In the genomic region with DNA sequence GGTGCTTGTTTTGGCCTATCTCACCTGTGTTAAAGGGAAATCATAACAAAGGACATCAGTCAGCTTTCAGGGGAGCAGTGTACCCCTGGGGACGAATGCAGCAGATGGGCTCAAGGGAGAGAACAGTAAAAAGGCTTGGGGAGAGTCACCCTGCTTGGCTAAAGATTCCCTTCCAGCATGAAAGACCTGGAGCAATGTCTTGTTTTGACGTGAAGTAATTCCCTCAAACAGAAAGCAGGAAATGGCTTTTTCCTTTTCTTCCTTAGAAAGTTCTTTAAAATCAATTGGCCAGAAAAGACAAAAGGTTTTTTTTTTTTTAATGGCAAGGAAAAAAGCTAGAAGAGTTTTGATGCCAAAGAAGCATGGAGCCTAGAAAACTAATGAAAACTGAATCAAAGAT, we compare ENCODE assay signal across 1 cellular context.
TF ChIP-seq lines count a peak whose summit lies in the region.

No MANE protein-coding gene starts in this region.

TF ChIP-seq in GM23338, 12 proteins besides CTCF, POLR2A, EP300 and RAD21:
- TF ChIP-seq, protein P1, sequence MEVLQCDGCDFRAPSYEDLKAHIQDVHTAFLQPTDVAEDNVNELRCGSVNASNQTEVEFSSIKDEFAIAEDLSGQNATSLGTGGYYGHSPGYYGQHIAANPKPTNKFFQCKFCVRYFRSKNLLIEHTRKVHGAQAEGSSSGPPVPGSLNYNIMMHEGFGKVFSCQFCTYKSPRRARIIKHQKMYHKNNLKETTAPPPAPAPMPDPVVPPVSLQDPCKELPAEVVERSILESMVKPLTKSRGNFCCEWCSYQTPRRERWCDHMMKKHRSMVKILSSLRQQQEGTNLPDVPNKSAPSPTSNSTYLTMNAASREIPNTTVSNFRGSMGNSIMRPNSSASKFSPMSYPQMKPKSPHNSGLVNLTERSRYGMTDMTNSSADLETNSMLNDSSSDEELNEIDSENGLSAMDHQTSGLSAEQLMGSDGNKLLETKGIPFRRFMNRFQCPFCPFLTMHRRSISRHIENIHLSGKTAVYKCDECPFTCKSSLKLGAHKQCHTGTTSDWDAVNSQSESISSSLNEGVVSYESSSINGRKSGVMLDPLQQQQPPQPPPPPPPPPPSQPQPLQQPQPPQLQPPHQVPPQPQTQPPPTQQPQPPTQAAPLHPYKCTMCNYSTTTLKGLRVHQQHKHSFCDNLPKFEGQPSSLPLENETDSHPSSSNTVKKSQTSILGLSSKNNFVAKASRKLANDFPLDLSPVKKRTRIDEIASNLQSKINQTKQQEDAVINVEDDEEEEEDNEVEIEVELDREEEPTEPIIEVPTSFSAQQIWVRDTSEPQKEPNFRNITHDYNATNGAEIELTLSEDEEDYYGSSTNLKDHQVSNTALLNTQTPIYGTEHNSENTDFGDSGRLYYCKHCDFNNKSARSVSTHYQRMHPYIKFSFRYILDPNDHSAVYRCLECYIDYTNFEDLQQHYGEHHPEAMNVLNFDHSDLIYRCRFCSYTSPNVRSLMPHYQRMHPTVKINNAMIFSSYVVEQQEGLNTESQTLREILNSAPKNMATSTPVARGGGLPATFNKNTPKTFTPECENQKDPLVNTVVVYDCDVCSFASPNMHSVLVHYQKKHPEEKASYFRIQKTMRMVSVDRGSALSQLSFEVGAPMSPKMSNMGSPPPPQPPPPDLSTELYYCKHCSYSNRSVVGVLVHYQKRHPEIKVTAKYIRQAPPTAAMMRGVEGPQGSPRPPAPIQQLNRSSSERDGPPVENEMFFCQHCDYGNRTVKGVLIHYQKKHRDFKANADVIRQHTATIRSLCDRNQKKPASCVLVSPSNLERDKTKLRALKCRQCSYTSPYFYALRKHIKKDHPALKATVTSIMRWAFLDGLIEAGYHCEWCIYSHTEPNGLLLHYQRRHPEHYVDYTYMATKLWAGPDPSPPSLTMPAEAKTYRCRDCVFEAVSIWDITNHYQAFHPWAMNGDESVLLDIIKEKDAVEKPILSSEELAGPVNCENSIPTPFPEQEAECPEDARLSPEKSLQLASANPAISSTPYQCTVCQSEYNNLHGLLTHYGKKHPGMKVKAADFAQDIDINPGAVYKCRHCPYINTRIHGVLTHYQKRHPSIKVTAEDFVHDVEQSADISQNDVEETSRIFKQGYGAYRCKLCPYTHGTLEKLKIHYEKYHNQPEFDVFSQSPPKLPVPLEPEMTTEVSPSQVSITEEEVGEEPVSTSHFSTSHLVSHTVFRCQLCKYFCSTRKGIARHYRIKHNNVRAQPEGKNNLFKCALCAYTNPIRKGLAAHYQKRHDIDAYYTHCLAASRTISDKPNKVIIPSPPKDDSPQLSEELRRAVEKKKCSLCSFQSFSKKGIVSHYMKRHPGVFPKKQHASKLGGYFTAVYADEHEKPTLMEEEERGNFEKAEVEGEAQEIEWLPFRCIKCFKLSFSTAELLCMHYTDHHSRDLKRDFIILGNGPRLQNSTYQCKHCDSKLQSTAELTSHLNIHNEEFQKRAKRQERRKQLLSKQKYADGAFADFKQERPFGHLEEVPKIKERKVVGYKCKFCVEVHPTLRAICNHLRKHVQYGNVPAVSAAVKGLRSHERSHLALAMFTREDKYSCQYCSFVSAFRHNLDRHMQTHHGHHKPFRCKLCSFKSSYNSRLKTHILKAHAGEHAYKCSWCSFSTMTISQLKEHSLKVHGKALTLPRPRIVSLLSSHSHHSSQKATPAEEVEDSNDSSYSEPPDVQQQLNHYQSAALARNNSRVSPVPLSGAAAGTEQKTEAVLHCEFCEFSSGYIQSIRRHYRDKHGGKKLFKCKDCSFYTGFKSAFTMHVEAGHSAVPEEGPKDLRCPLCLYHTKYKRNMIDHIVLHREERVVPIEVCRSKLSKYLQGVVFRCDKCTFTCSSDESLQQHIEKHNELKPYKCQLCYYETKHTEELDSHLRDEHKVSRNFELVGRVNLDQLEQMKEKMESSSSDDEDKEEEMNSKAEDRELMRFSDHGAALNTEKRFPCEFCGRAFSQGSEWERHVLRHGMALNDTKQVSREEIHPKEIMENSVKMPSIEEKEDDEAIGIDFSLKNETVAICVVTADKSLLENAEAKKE (CRISPR knock-in tag; IDR thresholded peaks at IDR 0.05), result no peak
- no peak for TF ChIP-seq NANOG (IDR thresholded peaks at IDR 0.05; ENCODE audit: borderline replicate concordance)
- no peak for TF ChIP-seq JUNB (IDR thresholded peaks at IDR 0.05; ENCODE audit: unreplicated experiment)
- no peak for TF ChIP-seq POLR2AphosphoS5 (IDR thresholded peaks at IDR 0.05; ENCODE audit: low read depth)
- TF ChIP-seq ZNF331 (CRISPR knock-in tag; IDR thresholded peaks at IDR 0.05; ENCODE audit: low read depth), result no peak
- no peak for TF ChIP-seq EZH2phosphoT487 (IDR thresholded peaks at IDR 0.05; ENCODE audit: unreplicated experiment)
- no peak for TF ChIP-seq STAT1 (IDR thresholded peaks at IDR 0.05; ENCODE audit: unreplicated experiment)
- TF ChIP-seq EZH2 (IDR thresholded peaks at IDR 0.05; ENCODE audit: low read depth, unreplicated experiment), result no peak
- TF ChIP-seq, protein P2, sequence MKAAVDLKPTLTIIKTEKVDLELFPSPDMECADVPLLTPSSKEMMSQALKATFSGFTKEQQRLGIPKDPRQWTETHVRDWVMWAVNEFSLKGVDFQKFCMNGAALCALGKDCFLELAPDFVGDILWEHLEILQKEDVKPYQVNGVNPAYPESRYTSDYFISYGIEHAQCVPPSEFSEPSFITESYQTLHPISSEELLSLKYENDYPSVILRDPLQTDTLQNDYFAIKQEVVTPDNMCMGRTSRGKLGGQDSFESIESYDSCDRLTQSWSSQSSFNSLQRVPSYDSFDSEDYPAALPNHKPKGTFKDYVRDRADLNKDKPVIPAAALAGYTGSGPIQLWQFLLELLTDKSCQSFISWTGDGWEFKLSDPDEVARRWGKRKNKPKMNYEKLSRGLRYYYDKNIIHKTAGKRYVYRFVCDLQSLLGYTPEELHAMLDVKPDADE (IDR thresholded peaks at IDR 0.05), result no peak
- TF ChIP-seq, protein P3, sequence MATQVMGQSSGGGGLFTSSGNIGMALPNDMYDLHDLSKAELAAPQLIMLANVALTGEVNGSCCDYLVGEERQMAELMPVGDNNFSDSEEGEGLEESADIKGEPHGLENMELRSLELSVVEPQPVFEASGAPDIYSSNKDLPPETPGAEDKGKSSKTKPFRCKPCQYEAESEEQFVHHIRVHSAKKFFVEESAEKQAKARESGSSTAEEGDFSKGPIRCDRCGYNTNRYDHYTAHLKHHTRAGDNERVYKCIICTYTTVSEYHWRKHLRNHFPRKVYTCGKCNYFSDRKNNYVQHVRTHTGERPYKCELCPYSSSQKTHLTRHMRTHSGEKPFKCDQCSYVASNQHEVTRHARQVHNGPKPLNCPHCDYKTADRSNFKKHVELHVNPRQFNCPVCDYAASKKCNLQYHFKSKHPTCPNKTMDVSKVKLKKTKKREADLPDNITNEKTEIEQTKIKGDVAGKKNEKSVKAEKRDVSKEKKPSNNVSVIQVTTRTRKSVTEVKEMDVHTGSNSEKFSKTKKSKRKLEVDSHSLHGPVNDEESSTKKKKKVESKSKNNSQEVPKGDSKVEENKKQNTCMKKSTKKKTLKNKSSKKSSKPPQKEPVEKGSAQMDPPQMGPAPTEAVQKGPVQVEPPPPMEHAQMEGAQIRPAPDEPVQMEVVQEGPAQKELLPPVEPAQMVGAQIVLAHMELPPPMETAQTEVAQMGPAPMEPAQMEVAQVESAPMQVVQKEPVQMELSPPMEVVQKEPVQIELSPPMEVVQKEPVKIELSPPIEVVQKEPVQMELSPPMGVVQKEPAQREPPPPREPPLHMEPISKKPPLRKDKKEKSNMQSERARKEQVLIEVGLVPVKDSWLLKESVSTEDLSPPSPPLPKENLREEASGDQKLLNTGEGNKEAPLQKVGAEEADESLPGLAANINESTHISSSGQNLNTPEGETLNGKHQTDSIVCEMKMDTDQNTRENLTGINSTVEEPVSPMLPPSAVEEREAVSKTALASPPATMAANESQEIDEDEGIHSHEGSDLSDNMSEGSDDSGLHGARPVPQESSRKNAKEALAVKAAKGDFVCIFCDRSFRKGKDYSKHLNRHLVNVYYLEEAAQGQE (IDR thresholded peaks at IDR 0.05; ENCODE audit: unreplicated experiment), result no peak
- no peak for TF ChIP-seq ZNF114 (CRISPR knock-in tag; IDR thresholded peaks at IDR 0.05)
- TF ChIP-seq CREB1 (CRISPR knock-in tag; IDR thresholded peaks at IDR 0.05; ENCODE audit: low read depth), result no peak
